ENCODE assay signal across 22 cellular contexts in the genomic region with DNA sequence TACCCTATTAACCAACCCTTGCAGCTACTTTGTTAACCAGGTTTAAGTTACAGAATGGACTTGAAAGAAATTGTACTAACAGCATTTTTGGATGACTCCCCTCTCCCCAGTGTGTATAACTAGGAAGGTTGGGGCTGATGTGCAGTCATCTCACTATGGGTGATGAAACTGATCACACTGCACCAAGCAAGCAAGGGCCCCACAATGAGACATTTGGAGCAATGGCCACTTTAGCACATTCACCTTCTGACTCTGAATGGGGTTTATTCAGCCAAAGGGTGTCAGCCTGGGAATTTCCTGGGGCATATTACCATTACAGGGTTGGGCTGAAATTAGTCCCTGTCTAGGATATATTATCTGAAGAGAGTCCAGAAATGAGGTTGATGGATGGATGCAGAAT. TPM values are rescaled to one million over a fixed set of nuclear protein-coding genes. Genes with fewer than 3 reads are reported as not detected.
A peak's percentile ranks its signal among the peaks of the same experiment; 100 is the strongest.
DNase-seq lines count a peak whose midpoint lies in the region; ATAC-seq and TF ChIP-seq lines count a peak whose summit lies in the region.
"Had no signal": no experiment of that assay in that cellular context is flagged by ENCODE, and none has a peak within 500 bp of the region (broad histone marks: within the 10 kb centered on the region; RNA-seq: fewer than 3 reads in every experiment).

No MANE protein-coding gene starts in this region.

- ATAC-seq in HG03432 (IDR thresholded peaks at IDR 0.05; ENCODE audit: unreplicated experiment) = peak; percentile 50
- no peak for ATAC-seq in lower lobe of right lung
- ATAC-seq: gastrocnemius medialis, left colon had no signal

- H3K4me3 Mint-ChIP-seq in activated naive CD4-positive, alpha-beta T cell treated with anti-CD3 and anti-CD28 coated beads for 36 hours = peak overlapping the region; percentile 24
- peak overlapping the region; percentile 26 for H3K4me3 Mint-ChIP-seq in activated T-helper 2 cell treated with anti-CD3 and anti-CD28 coated beads, Interferon-gamma antibody, Interleukin-2, Interleukin-4, amounts not matched to agents 10 μg/mL and 5 μg/mL and 100 μg/mL, durations not matched to agents 14 hours and 24 hours and 36 hours (ENCODE audit: low read depth)
- H3K4me3 Mint-ChIP-seq in endothelial cell (ENCODE audit: unreplicated experiment) = no peak overlapping the region

- intact Hi-C loops in activated naive CD4-positive, alpha-beta T cell treated with anti-CD3 and anti-CD28 coated beads for 36 hours (cut with micrococcal nuclease) = loop anchor here (1.0 kb wide), 5 partner anchors 14 to 68 kb away; no protein-coding TSS in a partner anchor
- intact Hi-C loops in activated T-helper 2 cell treated with anti-CD3 and anti-CD28 coated beads, Interferon-gamma antibody, Interleukin-2, Interleukin-4, amounts not matched to agents 10 μg/mL and 5 μg/mL and 100 μg/mL, durations not matched to agents 14 hours and 24 hours and 36 hours (cut with micrococcal nuclease) = loop anchor here (1.0 kb wide), 1 partner anchor 25 kb away; no protein-coding TSS in a partner anchor
- intact Hi-C loops in lower lobe of right lung (cut with DNase I) = no loop called here

- H3K27me3 Mint-ChIP-seq in activated naive CD4-positive, alpha-beta T cell treated with anti-CD3 and anti-CD28 coated beads for 36 hours (ENCODE audit: low read depth) = no peaks in the 10 kb centered on the region
- no peaks in the 10 kb centered on the region for H3K27me3 Mint-ChIP-seq in activated T-helper 2 cell treated with anti-CD3 and anti-CD28 coated beads, Interferon-gamma antibody, Interleukin-2, Interleukin-4, amounts not matched to agents 10 μg/mL and 5 μg/mL and 100 μg/mL, durations not matched to agents 14 hours and 24 hours and 36 hours (ENCODE audit: low read depth)
- H3K27me3 Mint-ChIP-seq in endothelial cell (ENCODE audit: unreplicated experiment) = no peaks in the 10 kb centered on the region

- peak overlapping the region; percentile 96 for H3K27ac Mint-ChIP-seq in activated naive CD4-positive, alpha-beta T cell treated with anti-CD3 and anti-CD28 coated beads for 36 hours
- H3K27ac Mint-ChIP-seq in activated T-helper 2 cell treated with anti-CD3 and anti-CD28 coated beads, Interferon-gamma antibody, Interleukin-2, Interleukin-4, amounts not matched to agents 10 μg/mL and 5 μg/mL and 100 μg/mL, durations not matched to agents 14 hours and 24 hours and 36 hours = peak overlapping the region; percentile 85
- H3K27ac Mint-ChIP-seq in endothelial cell (ENCODE audit: unreplicated experiment) = no peak overlapping the region

- CTCF ChIA-PET in activated naive CD4-positive, alpha-beta T cell treated with anti-CD3 and anti-CD28 coated beads for 36 hours (lab: Charles Lee) = interaction anchor here (1.2 to 1.7 kb wide), 4 partner anchors 15 to 99 kb away, joined by 3 to 4 read pairs (median 4); no protein-coding TSS in a partner anchor

- H3K27ac ChIP-seq in lower lobe of right lung = no peak overlapping the region
- H3K27ac ChIP-seq: dorsolateral prefrontal cortex, gastrocnemius medialis, HL-60, vagina, VCaP had no signal

- no peak overlapping the region for H3K4me3 ChIP-seq in lower lobe of right lung
- H3K4me3 ChIP-seq: dorsolateral prefrontal cortex, gastrocnemius medialis, vagina had no signal

- H3K27me3 ChIP-seq in lower lobe of right lung (ENCODE audit: low read depth) = no peaks in the 10 kb centered on the region
- H3K27me3 ChIP-seq: dorsolateral prefrontal cortex, gastrocnemius medialis, vagina had no signal

- H3K4me1 ChIP-seq in lower lobe of right lung = no peaks in the 10 kb centered on the region
- H3K4me1 ChIP-seq: gastrocnemius medialis, vagina had no signal

- H3K36me3 Mint-ChIP-seq in activated naive CD4-positive, alpha-beta T cell treated with anti-CD3 and anti-CD28 coated beads for 36 hours (ENCODE audit: low read depth) = peaks cover 91% of the 10 kb centered on the region
- H3K36me3 Mint-ChIP-seq in activated T-helper 2 cell treated with anti-CD3 and anti-CD28 coated beads, Interferon-gamma antibody, Interleukin-2, Interleukin-4, amounts not matched to agents 10 μg/mL and 5 μg/mL and 100 μg/mL, durations not matched to agents 14 hours and 24 hours and 36 hours (ENCODE audit: low read depth) = peaks cover 97% of the 10 kb centered on the region
- no peaks in the 10 kb centered on the region for H3K36me3 Mint-ChIP-seq in endothelial cell (ENCODE audit: low read depth, unreplicated experiment)

- H3K36me3 ChIP-seq in lower lobe of right lung = no peaks in the 10 kb centered on the region
- H3K36me3 ChIP-seq: gastrocnemius medialis, vagina had no signal

- H3K4me1 Mint-ChIP-seq in activated naive CD4-positive, alpha-beta T cell treated with anti-CD3 and anti-CD28 coated beads for 36 hours (ENCODE audit: low read depth) = peaks cover 94% of the 10 kb centered on the region
- H3K4me1 Mint-ChIP-seq in activated T-helper 2 cell treated with anti-CD3 and anti-CD28 coated beads, Interferon-gamma antibody, Interleukin-2, Interleukin-4, amounts not matched to agents 10 μg/mL and 5 μg/mL and 100 μg/mL, durations not matched to agents 14 hours and 24 hours and 36 hours (ENCODE audit: low read depth) = peaks cover 75% of the 10 kb centered on the region
- H3K4me1 Mint-ChIP-seq in endothelial cell (ENCODE audit: unreplicated experiment) = no peaks in the 10 kb centered on the region

- no peak for TF ChIP-seq CTCF in lower lobe of right lung (IDR thresholded peaks at IDR 0.05)
- TF ChIP-seq CTCF in endothelial cell (IDR thresholded peaks at IDR 0.05; ENCODE audit: unreplicated experiment) = no peak

- H3K9me3 Mint-ChIP-seq in activated naive CD4-positive, alpha-beta T cell treated with anti-CD3 and anti-CD28 coated beads for 36 hours = no peaks in the 10 kb centered on the region
- no peaks in the 10 kb centered on the region for H3K9me3 Mint-ChIP-seq in activated T-helper 2 cell treated with anti-CD3 and anti-CD28 coated beads, Interferon-gamma antibody, Interleukin-2, Interleukin-4, amounts not matched to agents 10 μg/mL and 5 μg/mL and 100 μg/mL, durations not matched to agents 14 hours and 24 hours and 36 hours
- H3K9me3 Mint-ChIP-seq in endothelial cell (ENCODE audit: unreplicated experiment) = no peaks in the 10 kb centered on the region

- peak; percentile 80 for DNase-seq in activated naive CD4-positive, alpha-beta T cell treated with anti-CD3 and anti-CD28 coated beads for 36 hours
- DNase-seq in activated naive CD4-positive, alpha-beta T cell (lab: John Stamatoyannopoulos, UW) = no peak
- DNase-seq in activated T-helper 2 cell treated with anti-CD3 and anti-CD28 coated beads, Interferon-gamma antibody, Interleukin-2, Interleukin-4, amounts not matched to agents 10 μg/mL and 5 μg/mL and 100 μg/mL, durations not matched to agents 14 hours and 24 hours and 36 hours (ENCODE audit: low spot score) = no peak
- DNase-seq in stimulated activated CD8-positive, alpha-beta memory T cell treated with anti-CD3 and anti-CD28 coated beads, Interleukin-4, amount 100 ng/mL, for 48 hours = peak; percentile 60
- DNase-seq in lower lobe of right lung = no peak
- DNase-seq in amniotic stem cell (lab: John Stamatoyannopoulos, UW) = no peak
- no peak for DNase-seq in endothelial cell (ENCODE audit: low spot score)
- DNase-seq: activated CD8-positive, alpha-beta memory T cell treated with anti-CD3 and anti-CD28 coated beads, Interleukin-2, amount 50 U/mL, for 4 hours; amygdala; dorsolateral prefrontal cortex; erythroblast; gastrocnemius medialis; GOT3; left colon; midbrain; NCI-H2081; NCI-H524 treated with DMSO at 0.1 percent for 48 hours; retina had no signal

- H3K9me3 ChIP-seq in lower lobe of right lung = no peaks in the 10 kb centered on the region
- H3K9me3 ChIP-seq: gastrocnemius medialis, vagina had no signal

RNA-seq across cellular contexts. Expression of a gene that starts 18.7 kb away (rescaled TPM):
- total RNA-seq in activated naive CD4-positive, alpha-beta T cell treated with anti-CD3 and anti-CD28 coated beads for 36 hours = 100 to 1,000 TPM; 490 to 492 TPM
- total RNA-seq in activated T-helper 2 cell treated with anti-CD3 and anti-CD28 coated beads, Interferon-gamma antibody, Interleukin-2, Interleukin-4, amounts not matched to agents 10 μg/mL and 5 μg/mL and 100 μg/mL, durations not matched to agents 14 hours and 24 hours and 36 hours = 171 and 182 TPM in 2 replicates
- total RNA-seq in lower lobe of right lung (36.6 TPM), endothelial cell (ENCODE audit: unreplicated experiment) (42.9 TPM)

Comparison
In these comparisons a context has a peak if more than half of its experiments do, and no peak if none do; other contexts are left out.
1. DNase-seq: peak in activated naive CD4-positive, alpha-beta T cell treated with anti-CD3 and anti-CD28 coated beads for 36 hours (single experiment) and stimulated activated CD8-positive, alpha-beta memory T cell treated with anti-CD3 and anti-CD28 coated beads, Interleukin-4, amount 100 ng/mL, for 48 hours (single experiment); none in activated naive CD4-positive, alpha-beta T cell (0 of 4), activated T-helper 2 cell treated with anti-CD3 and anti-CD28 coated beads, Interferon-gamma antibody, Interleukin-2, Interleukin-4, amounts not matched to agents 10 μg/mL and 5 μg/mL and 100 μg/mL, durations not matched to agents 14 hours and 24 hours and 36 hours (single experiment), lower lobe of right lung (single experiment), amniotic stem cell (single experiment) and endothelial cell (single experiment).